ENCODE assay signal across 1 cellular context in genomic region chr15:69806287-69806915, GRCh38.
TF ChIP-seq lines count a peak whose summit lies in the region.

No MANE protein-coding gene starts in this region.

TF ChIP-seq in WTC11, 78 proteins besides CTCF, POLR2A, EP300 and RAD21 (continued from another document):
- TF ChIP-seq ZNF512 (CRISPR knock-in tag; IDR thresholded peaks at IDR 0.05; ENCODE audit: borderline replicate concordance) (no peak), JAZF1 (CRISPR knock-in tag; IDR thresholded peaks at IDR 0.05) (no peak), E2F1 (CRISPR knock-in tag; IDR thresholded peaks at IDR 0.05) (no peak), USF2 (CRISPR knock-in tag; IDR thresholded peaks at IDR 0.05) (no peak), FOXP1 (CRISPR knock-in tag; IDR thresholded peaks at IDR 0.05; ENCODE audit: borderline replicate concordance) (no peak), NR2C2 (CRISPR knock-in tag; IDR thresholded peaks at IDR 0.05) (no peak), NFYB (CRISPR knock-in tag; conservative IDR thresholded peaks at IDR 0.05; ENCODE audit: low read depth) (no peak)
TF ChIP-seq in WTC11: peak in this region for 0.
